In genomic region chr22:44821741-44822425, GRCh38 we compare ENCODE assay signal across 21 cellular contexts.
"Had no signal": no experiment of that assay in that cellular context is flagged by ENCODE, and none has a peak within 500 bp of the region (broad histone marks: within the 10 kb centered on the region; RNA-seq: fewer than 3 reads in every experiment).

No MANE protein-coding gene starts in this region.

- H3K36me3 ChIP-seq: right lobe of liver, thoracic aorta, WERI-Rb-1 had no signal

- FAIRE-seq: endometrium, small intestine, TTC549 had no signal

- ATAC-seq: activated CD8-positive, alpha-beta memory T cell treated with anti-CD3 and anti-CD28 coated beads, Interleukin-2, amount 10 ng/mL, durations not matched to agents 7 days and 5 days; activated CD8-positive, alpha-beta T cell treated with anti-CD3 and anti-CD28 coated beads for 36 hours; activated naive CD4-positive, alpha-beta T cell treated with anti-CD3 and anti-CD28 coated beads, Interleukin-2, amount 50 U/mL, for 72 hours; right lobe of liver had no signal

- H3K4me3 ChIP-seq: hepatocyte, right lobe of liver, thoracic aorta had no signal

- H3K4me2 ChIP-seq: hepatocyte had no signal

- H3K4me1 ChIP-seq: right lobe of liver had no signal

- H3K9me3 ChIP-seq: right lobe of liver, thoracic aorta had no signal

- DNase-seq: activated CD4-positive, alpha-beta T cell treated with anti-CD3 and anti-CD28 coated beads, Interleukin-2, amount 10 ng/mL, durations not matched to agents 7 days and 5 days; activated CD4-positive, CD25-positive, alpha-beta regulatory T cell treated with anti-CD3 and anti-CD28 coated beads, Interleukin-2, amount 50 U/mL, for 72 hours; activated CD8-positive, alpha-beta memory T cell treated with anti-CD3 and anti-CD28 coated beads, Interleukin-2, amount 10 ng/mL, durations not matched to agents 7 days and 5 days; activated CD8-positive, alpha-beta T cell treated with anti-CD3 and anti-CD28 coated beads for 36 hours; activated gamma-delta T cell; activated T-cell treated with anti-CD3 and anti-CD28 coated beads for 4 hours; immature natural killer cell; kidney glomerular epithelial cell; midbrain; nucleus accumbens; small intestine; stimulated activated CD4-positive, alpha-beta T cell treated with anti-CD3 and anti-CD28 coated beads, Interleukin-4, amount 100 ng/mL, for 1 hour; stimulated activated naive CD4-positive, alpha-beta T cell; T-helper 1 cell; WERI-Rb-1 had no signal

- H2AFZ ChIP-seq: hepatocyte had no signal

- H3K27me3 ChIP-seq: hepatocyte, right lobe of liver had no signal

- H3K27ac ChIP-seq: hepatocyte, right lobe of liver, thoracic aorta, WERI-Rb-1 had no signal
